Comparison of ENCODE assay signal across 8 cellular contexts in genomic region chr11:18013790-18014507, GRCh38. TPM values are rescaled to one million over a fixed set of nuclear protein-coding genes. Genes with fewer than 3 reads are reported as not detected.
DNase-seq lines count a peak whose midpoint lies in the region; ATAC-seq, FAIRE-seq and TF ChIP-seq lines count a peak whose summit lies in the region.

No MANE protein-coding gene starts in this region.

- H3K4me3 ChIP-seq in epithelial cell of proximal tubule (ENCODE audit: low read depth, low read length) (peak overlapping the region; percentile 83), pancreas (peak overlapping the region; percentile 54 to 92 (median 74))

- no peak for FAIRE-seq in pancreas (lab: Jason Lieb, UNC)

- H3K9me3 ChIP-seq in pancreas, result no peaks in the 10 kb centered on the region

- no peaks in the 10 kb centered on the region for H3K36me3 ChIP-seq in pancreas

- TF ChIP-seq CTCF in epithelial cell of proximal tubule (conservative IDR thresholded peaks at IDR 0.05; ENCODE audit: low read depth, low read length) (no peak), pancreas (IDR thresholded peaks at IDR 0.05) (no peak)

- H3K36me3 Mint-ChIP-seq in activated CD4-positive, alpha-beta T cell treated with anti-CD3 and anti-CD28 coated beads, Interleukin-2, amount 10 ng/mL, durations not matched to agents 24 days and 14 days (ENCODE audit: low read depth), result no peaks in the 10 kb centered on the region

- peaks cover 0 to 11% (median 0%) of the 10 kb centered on the region in 3 donors for H3K4me1 ChIP-seq in pancreas

- H3K27me3 Mint-ChIP-seq in activated CD4-positive, alpha-beta T cell treated with anti-CD3 and anti-CD28 coated beads, Interleukin-2, amount 10 ng/mL, durations not matched to agents 24 days and 14 days, result peaks cover 3% of the 10 kb centered on the region

- peaks cover 37% of the 10 kb centered on the region for H3K4me1 Mint-ChIP-seq in activated CD4-positive, alpha-beta T cell treated with anti-CD3 and anti-CD28 coated beads, Interleukin-2, amount 10 ng/mL, durations not matched to agents 24 days and 14 days

- peak overlapping the region; percentile 90 for H3K4me3 Mint-ChIP-seq in activated CD4-positive, alpha-beta T cell treated with anti-CD3 and anti-CD28 coated beads, Interleukin-2, amount 10 ng/mL, durations not matched to agents 24 days and 14 days

- H3K9me3 Mint-ChIP-seq in activated CD4-positive, alpha-beta T cell treated with anti-CD3 and anti-CD28 coated beads, Interleukin-2, amount 10 ng/mL, durations not matched to agents 24 days and 14 days, result no peaks in the 10 kb centered on the region

- H3K27me3 ChIP-seq in pancreas, result no peaks in the 10 kb centered on the region

- intact Hi-C loops in activated CD4-positive, alpha-beta T cell treated with anti-CD3 and anti-CD28 coated beads, Interleukin-2, amount 10 ng/mL, durations not matched to agents 24 days and 14 days (cut with micrococcal nuclease), result loop anchor here (1.0 to 10.0 kb wide), 6 partner anchors 92 to 1227 kb away; partner anchors contain the start of genes E2F8, NUCB2 and SAAL1
- intact Hi-C loops in pancreas (cut with DNase I), result no loop called here

- H3K27ac Mint-ChIP-seq in activated CD4-positive, alpha-beta T cell treated with anti-CD3 and anti-CD28 coated beads, Interleukin-2, amount 10 ng/mL, durations not matched to agents 24 days and 14 days, result peak overlapping the region; percentile 92

- WGBS in pancreas, 2 donors, result 17 to 19% methylated on average over 11 of the region's 11 CpGs

- peak overlapping the region; percentile 77 to 88 (median 86) for H3K27ac ChIP-seq in pancreas

- DNase-seq in activated CD4-positive, alpha-beta T cell treated with anti-CD3 and anti-CD28 coated beads, Interleukin-2, amount 10 ng/mL, durations not matched to agents 24 days and 14 days, result no peak
- no peak for DNase-seq in activated CD4-positive, alpha-beta T cell treated with anti-CD3 and anti-CD28 coated beads for 1 hour
- peak; percentile 34 for DNase-seq in SK-N-DZ (ENCODE audit: low spot score)
- no peak for DNase-seq in epithelial cell of proximal tubule (ENCODE audit: low read depth)
- DNase-seq in pancreas, result peak in 1 of 6 donors; percentile 14
- DNase-seq in COLO668 (lab: John Stamatoyannopoulos, UW; ENCODE audit: unreplicated experiment), result no peak
- no peak for DNase-seq in NCI-H2196 treated with DMSO at 0.1 percent for 48 hours (lab: John Stamatoyannopoulos, UW; ENCODE audit: unreplicated experiment)
- DNase-seq in NCI-H187 treated with DMSO at 0.1 percent for 48 hours (lab: John Stamatoyannopoulos, UW), result no peak

- ATAC-seq in pancreas, result peak in 2 of 4 donors; percentile 2

RNA-seq across cellular contexts. Expression of gene SERGEF, which starts 1.1 kb away (rescaled TPM):
- 26.2 and 35.8 TPM in 2 replicates for total RNA-seq in activated CD4-positive, alpha-beta T cell treated with anti-CD3 and anti-CD28 coated beads, Interleukin-2, amount 10 ng/mL, durations not matched to agents 24 days and 14 days
- 51.5 and 53.6 TPM in 2 replicates for polyA plus RNA-seq in SK-N-DZ (2014; cell fraction: cytosol; rRNA removed)
- polyA plus RNA-seq in SK-N-DZ (2014; cell fraction: nucleus; rRNA removed), result 36.0 and 39.5 TPM in 2 replicates
- 22.4 and 30.6 TPM in 2 replicates for total RNA-seq in epithelial cell of proximal tubule
- total RNA-seq in pancreas, result 10 to 100 TPM; 17.8 to 29.6 (median 24.0) TPM
- 100 to 1,000 TPM in 1 of 2 donors, 10 to 100 TPM in 1; 51.9 to 101 TPM for polyA plus RNA-seq in pancreas

RNA-seq across cellular contexts. Expression of gene TPH1, which starts 32.1 kb away (rescaled TPM):
- 0.36 and 0.56 TPM in 2 replicates for total RNA-seq in activated CD4-positive, alpha-beta T cell treated with anti-CD3 and anti-CD28 coated beads, Interleukin-2, amount 10 ng/mL, durations not matched to agents 24 days and 14 days
- polyA plus RNA-seq in SK-N-DZ (2014; cell fraction: cytosol; rRNA removed), result 0.22 and 0.42 TPM in 2 replicates
- 2.9 and 3.1 TPM in 2 replicates for polyA plus RNA-seq in SK-N-DZ (2014; cell fraction: nucleus; rRNA removed)
- total RNA-seq in epithelial cell of proximal tubule (0.07 TPM in 1 of 2 replicates, not detected in the other), pancreas (under 1 TPM; 0.03 to 0.35 (median 0.14) TPM)
- polyA plus RNA-seq in pancreas, result under 1 TPM; 0.23 to 0.47 TPM
